In genomic region chr1:160636076-160636475, GRCh38 we compare ENCODE assay signal across 28 cellular contexts. TPM values are rescaled to one million over a fixed set of nuclear protein-coding genes. Genes with fewer than 3 reads are reported as not detected.
DNase-seq lines count a peak whose midpoint lies in the region; ATAC-seq, FAIRE-seq and TF ChIP-seq lines count a peak whose summit lies in the region.
"Had no signal": no experiment of that assay in that cellular context is flagged by ENCODE, and none has a peak within 500 bp of the region (broad histone marks: within the 10 kb centered on the region; RNA-seq: fewer than 3 reads in every experiment).

No MANE protein-coding gene starts in this region.

- no peak overlapping the region for H3K4me3 ChIP-seq in mesenchymal stem cell (ENCODE audit: insufficient read depth in 1 of 2, low read depth in 1 of 2, low read length in 2 of 2)
- H3K4me3 ChIP-seq: esophagus muscularis mucosa, gastroesophageal sphincter, Peyer's patch, right lobe of liver, SJCRH30 had no signal

- H3K27me3 Mint-ChIP-seq in activated CD4-positive, alpha-beta T cell treated with anti-CD3 and anti-CD28 coated beads, Interleukin-2, amount 10 ng/mL, durations not matched to agents 7 days and 5 days: no peaks in the 10 kb centered on the region
- H3K27me3 Mint-ChIP-seq in activated T-helper 1 cell treated with anti-CD3 and anti-CD28 coated beads, Interleukin-12 subunit alpha, Interleukin-12 subunit beta, Interleukin-2, Interleukin-4 antibody, amounts not matched to agents 30 ng/mL and 10 ng/mL and 1 ng/mL, durations not matched to agents 14 hours and 24 hours and 36 hours (ENCODE audit: insufficient read depth): no peaks in the 10 kb centered on the region
- H3K27me3 Mint-ChIP-seq: naive B cell had no signal

- no peak overlapping the region for H3K14ac ChIP-seq in mesenchymal stem cell (ENCODE audit: low read length in 2 of 2)

- H2BK5ac ChIP-seq in mesenchymal stem cell (ENCODE audit: low read depth, low read length, poor library complexity, severe bottlenecking): no peak overlapping the region

- POLR2A ChIA-PET in activated CD4-positive, alpha-beta T cell treated with anti-CD3 and anti-CD28 coated beads, Interleukin-2, amount 10 ng/mL, durations not matched to agents 7 days and 5 days (lab: Charles Lee): interaction anchor here (0.7 kb wide), 1 partner anchor 13 kb away, joined by 3 read pairs; no protein-coding TSS in a partner anchor

- H3K36me3 Mint-ChIP-seq in activated CD4-positive, alpha-beta T cell treated with anti-CD3 and anti-CD28 coated beads, Interleukin-2, amount 10 ng/mL, durations not matched to agents 7 days and 5 days (ENCODE audit: low read depth): peaks cover 93% of the 10 kb centered on the region
- peaks cover 88% of the 10 kb centered on the region for H3K36me3 Mint-ChIP-seq in activated T-helper 1 cell treated with anti-CD3 and anti-CD28 coated beads, Interleukin-12 subunit alpha, Interleukin-12 subunit beta, Interleukin-2, Interleukin-4 antibody, amounts not matched to agents 30 ng/mL and 10 ng/mL and 1 ng/mL, durations not matched to agents 14 hours and 24 hours and 36 hours (ENCODE audit: low read depth)

- WGBS in mesenchymal stem cell: 76% methylated on average over 4 of the region's 4 CpGs

- H3K9ac ChIP-seq in mesenchymal stem cell (ENCODE audit: low read length): no peak overlapping the region
- H3K9ac ChIP-seq: parathyroid adenoma had no signal

- peaks cover 1% of the 10 kb centered on the region for H3K4me1 ChIP-seq in mesenchymal stem cell (ENCODE audit: control insufficient read depth, insufficient read depth, low read depth, low read length)
- H3K4me1 ChIP-seq: BE2C, gastroesophageal sphincter, parathyroid adenoma had no signal

- ATAC-seq in GM18520 (IDR thresholded peaks at IDR 0.05; ENCODE audit: unreplicated experiment): no peak
- ATAC-seq: gastroesophageal sphincter, right lobe of liver had no signal

- H3K4me1 Mint-ChIP-seq in activated CD4-positive, alpha-beta T cell treated with anti-CD3 and anti-CD28 coated beads, Interleukin-2, amount 10 ng/mL, durations not matched to agents 7 days and 5 days: peaks cover 94% of the 10 kb centered on the region
- peaks cover 93% of the 10 kb centered on the region for H3K4me1 Mint-ChIP-seq in activated T-helper 1 cell treated with anti-CD3 and anti-CD28 coated beads, Interleukin-12 subunit alpha, Interleukin-12 subunit beta, Interleukin-2, Interleukin-4 antibody, amounts not matched to agents 30 ng/mL and 10 ng/mL and 1 ng/mL, durations not matched to agents 14 hours and 24 hours and 36 hours (ENCODE audit: low read depth)

- DNase-seq in activated CD4-positive, alpha-beta T cell treated with anti-CD3 and anti-CD28 coated beads, Interleukin-2, amount 10 ng/mL, durations not matched to agents 7 days and 5 days: no peak
- no peak for DNase-seq in activated CD4-positive, alpha-beta T cell treated with anti-CD3 and anti-CD28 coated beads for 4 hours
- DNase-seq in GM12891 (ENCODE audit: insufficient read length, low spot score): no peak
- DNase-seq in activated T-helper 1 cell treated with anti-CD3 and anti-CD28 coated beads, Interleukin-12 subunit alpha, Interleukin-12 subunit beta, Interleukin-2, Interleukin-4 antibody, amounts not matched to agents 30 ng/mL and 10 ng/mL and 1 ng/mL, durations not matched to agents 14 hours and 24 hours and 36 hours (ENCODE audit: low spot score): no peak
- no peak for DNase-seq in mesenchymal stem cell
- no peak for DNase-seq in posterior cingulate gyrus
- DNase-seq in NCI-H446 (lab: John Stamatoyannopoulos, UW): no peak
- DNase-seq: activated effector memory CD4-positive, alpha-beta T cell treated with anti-CD3 and anti-CD28 coated beads, Interleukin-2, amount 50 U/mL, for 16 hours; BE2C; DMS 273 treated with DMSO at 0.1 percent for 48 hours; effector CD4-positive, alpha-beta T cell; GDM1; mammary epithelial cell; naive B cell; NCI-H1105; NCI-H510A treated with DMSO at 0.1 percent for 48 hours; NK-92 treated with Interleukin-12 subunit alpha and Interleukin-12 subunit beta, amount 100 ng/mL, for 24 hours; Peyer's patch; right lobe of liver; SJCRH30; WERI-Rb-1 had no signal

- no peak overlapping the region for H2BK120ac ChIP-seq in mesenchymal stem cell (ENCODE audit: low read depth, low read length)

- H3K4me2 ChIP-seq in mesenchymal stem cell (ENCODE audit: low read length, poor library complexity, severe bottlenecking): no peak overlapping the region

- intact Hi-C loops in activated T-helper 1 cell treated with anti-CD3 and anti-CD28 coated beads, Interleukin-12 subunit alpha, Interleukin-12 subunit beta, Interleukin-2, Interleukin-4 antibody, amounts not matched to agents 30 ng/mL and 10 ng/mL and 1 ng/mL, durations not matched to agents 14 hours and 24 hours and 36 hours (cut with micrococcal nuclease): no loop called here
- intact Hi-C loops in posterior cingulate gyrus (cut with DNase I): no loop called here

- peak overlapping the region; percentile 13 for H2BK15ac ChIP-seq in mesenchymal stem cell (ENCODE audit: low read depth, poor library complexity, severe bottlenecking)

- H3K9me3 Mint-ChIP-seq in activated CD4-positive, alpha-beta T cell treated with anti-CD3 and anti-CD28 coated beads, Interleukin-2, amount 10 ng/mL, durations not matched to agents 7 days and 5 days: peaks cover 4% of the 10 kb centered on the region
- H3K9me3 Mint-ChIP-seq in activated T-helper 1 cell treated with anti-CD3 and anti-CD28 coated beads, Interleukin-12 subunit alpha, Interleukin-12 subunit beta, Interleukin-2, Interleukin-4 antibody, amounts not matched to agents 30 ng/mL and 10 ng/mL and 1 ng/mL, durations not matched to agents 14 hours and 24 hours and 36 hours: no peaks in the 10 kb centered on the region
- H3K9me3 Mint-ChIP-seq: naive B cell had no signal

- H3K36me3 ChIP-seq in mesenchymal stem cell (ENCODE audit: control insufficient read depth in 1 of 2, insufficient read depth in 2 of 2, low read depth in 1 of 2, low read length in 2 of 2): no peaks in the 10 kb centered on the region
- H3K36me3 ChIP-seq: BE2C, esophagus muscularis mucosa, gastroesophageal sphincter, Peyer's patch, right lobe of liver, SJCRH30, WERI-Rb-1 had no signal

- H4K8ac ChIP-seq in mesenchymal stem cell (ENCODE audit: low read length): peak overlapping the region; percentile 42

- H3K18ac ChIP-seq in mesenchymal stem cell (ENCODE audit: low read depth in 1 of 2, low read length in 2 of 2): peak overlapping the region in 1 of 2 experiments; percentile 66

- H3K23ac ChIP-seq in mesenchymal stem cell (ENCODE audit: low read length in 2 of 2): no peak overlapping the region

- peak overlapping the region in 1 of 2 experiments; percentile 37 for H2BK12ac ChIP-seq in mesenchymal stem cell (ENCODE audit: low read length in 2 of 2)

- no peak overlapping the region for H2AFZ ChIP-seq in mesenchymal stem cell (ENCODE audit: low read depth, low read length)
- H2AFZ ChIP-seq: parathyroid adenoma had no signal

- TF ChIP-seq POLR2A in GM12891 (IDR thresholded peaks at IDR 0.05; ENCODE audit: low read depth, low read length): no peak

- CTCF ChIA-PET in activated CD4-positive, alpha-beta T cell treated with anti-CD3 and anti-CD28 coated beads, Interleukin-2, amount 10 ng/mL, durations not matched to agents 7 days and 5 days (lab: Charles Lee): interaction anchor here (0.6 to 1.5 kb wide), 2 partner anchors 11 to 59 kb away, joined by 3 to 4 read pairs; partner anchors contain the start of gene SLAMF1

- no peak overlapping the region for H4K91ac ChIP-seq in mesenchymal stem cell (ENCODE audit: low read length)

- H3K27me3 ChIP-seq in mesenchymal stem cell (ENCODE audit: control insufficient read depth in 1 of 2, insufficient read depth in 1 of 2, low read length in 2 of 2): peaks cover 0 to 3% of the 10 kb centered on the region in 2 experiments
- H3K27me3 ChIP-seq: BE2C, Peyer's patch, right lobe of liver, SJCRH30 had no signal

- H3K27ac ChIP-seq in mesenchymal stem cell (ENCODE audit: low read length, poor library complexity, severe bottlenecking): no peak overlapping the region
- H3K27ac ChIP-seq: esophagus muscularis mucosa, gastroesophageal sphincter, parathyroid adenoma, Peyer's patch, right lobe of liver, SJCRH30, WERI-Rb-1 had no signal

- H3K9me3 ChIP-seq in mesenchymal stem cell (ENCODE audit: control insufficient read depth, low read length): no peaks in the 10 kb centered on the region
- H3K9me3 ChIP-seq: BE2C, esophagus muscularis mucosa, gastroesophageal sphincter, Peyer's patch, right lobe of liver, SJCRH30 had no signal

- peak overlapping the region; percentile 94 for H3K27ac Mint-ChIP-seq in activated CD4-positive, alpha-beta T cell treated with anti-CD3 and anti-CD28 coated beads, Interleukin-2, amount 10 ng/mL, durations not matched to agents 7 days and 5 days
- H3K27ac Mint-ChIP-seq in activated T-helper 1 cell treated with anti-CD3 and anti-CD28 coated beads, Interleukin-12 subunit alpha, Interleukin-12 subunit beta, Interleukin-2, Interleukin-4 antibody, amounts not matched to agents 30 ng/mL and 10 ng/mL and 1 ng/mL, durations not matched to agents 14 hours and 24 hours and 36 hours: peak overlapping the region; percentile 77

- no peaks in the 10 kb centered on the region for H3K79me1 ChIP-seq in mesenchymal stem cell (replicated peaks; ENCODE audit: low read length, poor library complexity, severe bottlenecking)

- H2AK5ac ChIP-seq in mesenchymal stem cell (ENCODE audit: low read length, severe bottlenecking): no peak overlapping the region

- no peak overlapping the region for H3K4ac ChIP-seq in mesenchymal stem cell (ENCODE audit: low read depth in 1 of 2, low read length in 2 of 2)

- FAIRE-seq in GM12891 (lab: Jason Lieb, UNC): no peak
- FAIRE-seq: A204.1 had no signal

- no peak overlapping the region for H3K4me3 Mint-ChIP-seq in activated CD4-positive, alpha-beta T cell treated with anti-CD3 and anti-CD28 coated beads, Interleukin-2, amount 10 ng/mL, durations not matched to agents 7 days and 5 days
- peak overlapping the region; percentile 32 for H3K4me3 Mint-ChIP-seq in activated T-helper 1 cell treated with anti-CD3 and anti-CD28 coated beads, Interleukin-12 subunit alpha, Interleukin-12 subunit beta, Interleukin-2, Interleukin-4 antibody, amounts not matched to agents 30 ng/mL and 10 ng/mL and 1 ng/mL, durations not matched to agents 14 hours and 24 hours and 36 hours

RNA-seq across cellular contexts. Expression of gene SLAMF1, which starts 10.8 kb away (rescaled TPM):
- total RNA-seq in activated CD4-positive, alpha-beta T cell treated with anti-CD3 and anti-CD28 coated beads, Interleukin-2, amount 10 ng/mL, durations not matched to agents 7 days and 5 days: 10 to 100 TPM; 70.4 to 70.6 TPM
- 102 TPM for polyA plus RNA-seq in GM12891 (2012; ENCODE audit: low read depth, missing spikeins)
- total RNA-seq in activated T-helper 1 cell treated with anti-CD3 and anti-CD28 coated beads, Interleukin-12 subunit alpha, Interleukin-12 subunit beta, Interleukin-2, Interleukin-4 antibody, amounts not matched to agents 30 ng/mL and 10 ng/mL and 1 ng/mL, durations not matched to agents 14 hours and 24 hours and 36 hours: 118 TPM in 2 replicates
- 0.12 TPM for polyA plus RNA-seq in mesenchymal stem cell (2013, experiment 1 of 2)
- polyA plus RNA-seq in mesenchymal stem cell (2013, experiment 2 of 2): 0.15 TPM
- total RNA-seq: kidney epithelial cell, mammary epithelial cell, SJCRH30, temporal lobe had no signal
- polyA plus RNA-seq: mammary epithelial cell had no signal

RNA-seq across cellular contexts. Expression of gene CD84, which starts 56.8 kb away (rescaled TPM):
- 10 to 100 TPM; 14.7 to 16.2 TPM for total RNA-seq in activated CD4-positive, alpha-beta T cell treated with anti-CD3 and anti-CD28 coated beads, Interleukin-2, amount 10 ng/mL, durations not matched to agents 7 days and 5 days
- 14.9 TPM for polyA plus RNA-seq in GM12891 (2012; ENCODE audit: low read depth, missing spikeins)
- total RNA-seq in activated T-helper 1 cell treated with anti-CD3 and anti-CD28 coated beads, Interleukin-12 subunit alpha, Interleukin-12 subunit beta, Interleukin-2, Interleukin-4 antibody, amounts not matched to agents 30 ng/mL and 10 ng/mL and 1 ng/mL, durations not matched to agents 14 hours and 24 hours and 36 hours: 16.3 and 17.2 TPM in 2 replicates
- polyA plus RNA-seq in mesenchymal stem cell (2013, experiment 1 of 2): not detected
- not detected for polyA plus RNA-seq in mesenchymal stem cell (2013, experiment 2 of 2)
- total RNA-seq: kidney epithelial cell, mammary epithelial cell, SJCRH30 had no signal
- polyA plus RNA-seq: mammary epithelial cell had no signal
